In genomic region chr12:41242613-41243012, GRCh38 we compare ENCODE assay signal across 24 cellular contexts. TPM values are rescaled to one million over a fixed set of nuclear protein-coding genes. Genes with fewer than 3 reads are reported as not detected.
"Had no signal": no experiment of that assay in that cellular context is flagged by ENCODE, and none has a peak within 500 bp of the region (broad histone marks: within the 10 kb centered on the region; RNA-seq: fewer than 3 reads in every experiment).

No MANE protein-coding gene starts in this region.

- ATAC-seq: foreskin keratinocyte; left lobe of liver; lower lobe of right lung; naive thymus-derived CD4-positive, alpha-beta T cell had no signal

- H3K4me1 ChIP-seq: foreskin keratinocyte, lower lobe of right lung, neural progenitor cell, testis, uterus had no signal

- H3K4me2 ChIP-seq: hepatocyte, neural progenitor cell, smooth muscle cell had no signal

- H2AFZ ChIP-seq: hepatocyte, neural progenitor cell had no signal

- H3K9me3 ChIP-seq: lower lobe of right lung, sigmoid colon, testis, uterus had no signal

- DNase-seq: activated CD4-positive, alpha-beta T cell treated with anti-CD3 and anti-CD28 coated beads for 1 hour; activated CD4-positive, alpha-beta T cell treated with anti-CD3 and anti-CD28 coated beads, Interleukin-2, amount 50 U/mL, for 1 hour; activated naive CD8-positive, alpha-beta T cell treated with anti-CD3 and anti-CD28 coated beads for 36 hours; activated T-cell treated with anti-CD3 and anti-CD28 coated beads, Interleukin-2, amount 50 U/mL, for 1 hour; central memory CD4-positive, alpha-beta T cell; dermis blood vessel endothelial cell; effector memory CD4-positive, alpha-beta T cell; foreskin keratinocyte; immature natural killer cell; lower lobe of right lung; naive thymus-derived CD4-positive, alpha-beta T cell; posterior cingulate gyrus; sigmoid colon; stimulated activated CD4-positive, alpha-beta T cell treated with anti-CD3 and anti-CD28 coated beads, Interleukin-15, amount 100 ng/mL, for 24 hours; stimulated activated naive CD4-positive, alpha-beta T cell; testis; trophoblast cell; uterus had no signal

- H3K9me3 Mint-ChIP-seq: activated naive CD8-positive, alpha-beta T cell treated with anti-CD3 and anti-CD28 coated beads for 36 hours; neural progenitor cell had no signal

- H3K36me3 ChIP-seq: lower lobe of right lung, neural progenitor cell, sigmoid colon, uterus had no signal

- H3K4me3 Mint-ChIP-seq: activated naive CD8-positive, alpha-beta T cell treated with anti-CD3 and anti-CD28 coated beads for 36 hours; immature natural killer cell; naive thymus-derived CD4-positive, alpha-beta T cell; neural progenitor cell had no signal

- H3K27ac Mint-ChIP-seq: activated naive CD8-positive, alpha-beta T cell treated with anti-CD3 and anti-CD28 coated beads for 36 hours; immature natural killer cell; naive thymus-derived CD4-positive, alpha-beta T cell; neural progenitor cell had no signal

- H3K4me1 Mint-ChIP-seq: activated naive CD8-positive, alpha-beta T cell treated with anti-CD3 and anti-CD28 coated beads for 36 hours; immature natural killer cell; naive thymus-derived CD4-positive, alpha-beta T cell; neural progenitor cell had no signal

- H3K27me3 ChIP-seq: hepatocyte, neural progenitor cell, sigmoid colon, testis, uterus had no signal

- H3K9ac ChIP-seq: neural progenitor cell had no signal

- H3K27ac ChIP-seq: foreskin keratinocyte, hepatocyte, lower lobe of right lung, neural progenitor cell, testis, uterus had no signal

- H3K36me3 Mint-ChIP-seq: activated naive CD8-positive, alpha-beta T cell treated with anti-CD3 and anti-CD28 coated beads for 36 hours; immature natural killer cell; naive thymus-derived CD4-positive, alpha-beta T cell; neural progenitor cell had no signal

- H3K79me2 ChIP-seq: hepatocyte had no signal

- H3K4me3 ChIP-seq: hepatocyte, lower lobe of right lung, neural progenitor cell, sigmoid colon, smooth muscle cell, testis, uterus had no signal

RNA-seq across cellular contexts. Expression of gene PDZRN4, which starts 54.5 kb away (rescaled TPM):
- total RNA-seq: activated naive CD8-positive, alpha-beta T cell treated with anti-CD3 and anti-CD28 coated beads for 36 hours; astrocyte; dermis blood vessel endothelial cell; foreskin keratinocyte; kidney epithelial cell; naive thymus-derived CD4-positive, alpha-beta T cell had no signal
